ENCODE assay signal across 1 cellular context in genomic region chr20:43537921-43538854, GRCh38.
A peak's percentile ranks its signal among the peaks of the same experiment; 100 is the strongest.
TF ChIP-seq lines count a peak whose summit lies in the region.

No MANE protein-coding gene starts in this region.

TF ChIP-seq in GM12878, 131 proteins besides CTCF, POLR2A, EP300 and RAD21:
- TF ChIP-seq PML (IDR thresholded peaks at IDR 0.05; ENCODE audit: low read length) (no peak), ZBTB40 (IDR thresholded peaks at IDR 0.05; ENCODE audit: borderline replicate concordance) (no peak), IRF5 (IDR thresholded peaks at IDR 0.05; ENCODE audit: borderline replicate concordance) (no peak), ATF7 (IDR thresholded peaks at IDR 0.05; ENCODE audit: low read depth) (no peak), IKZF1 (conservative IDR thresholded peaks at IDR 0.05) (0 out of 2 replicates have a peak, but pooled peaks have one; percentile 21), WRNIP1 (IDR thresholded peaks at IDR 0.05; ENCODE audit: borderline replicate concordance, low read depth, low read length) (no peak), RUNX3 (IDR thresholded peaks at IDR 0.05; ENCODE audit: low read length) (no peak), SMC3 (IDR thresholded peaks at IDR 0.05; ENCODE audit: borderline replicate concordance, low read length) (peak; percentile 80), SREBF1 (IDR thresholded peaks at IDR 0.05; ENCODE audit: low read length) (no peak), GABPA (IDR thresholded peaks at IDR 0.05; ENCODE audit: low read depth) (no peak), STAT1 (conservative IDR thresholded peaks at IDR 0.05) (no peak), IKZF2 (IDR thresholded peaks at IDR 0.05) (peak in 1 of 2 experiments; percentile 26; a peak in 1 of 4 replicates)
